In the genomic region with DNA sequence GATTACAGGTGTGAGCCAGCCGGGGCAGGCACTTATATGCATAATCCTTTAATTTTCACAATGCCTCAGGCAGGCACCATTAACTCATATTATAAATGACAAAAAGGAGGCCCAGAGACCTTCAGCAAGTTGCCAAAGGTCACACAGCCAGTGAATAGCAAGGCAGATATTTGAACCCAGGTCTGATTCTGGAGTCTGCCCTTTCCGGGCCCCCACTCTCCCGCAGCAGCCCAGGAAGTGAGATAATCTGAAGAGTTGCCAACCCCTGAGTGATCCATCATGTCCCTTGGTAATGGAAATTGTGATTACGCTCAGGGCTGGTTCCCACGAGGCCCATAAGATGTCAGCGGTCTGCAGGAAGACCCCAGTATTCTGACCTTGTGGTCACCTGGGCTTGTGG, we compare ENCODE assay signal across 1 cellular context.
TF ChIP-seq lines count a peak whose summit lies in the region.

No MANE protein-coding gene starts in this region.

TF ChIP-seq in K562, 482 proteins besides CTCF, POLR2A, EP300 and RAD21 (continues in another document):
- no peak for TF ChIP-seq CHD4 (IDR thresholded peaks at IDR 0.05; ENCODE audit: insufficient read depth, insufficient replicate concordance, low read depth, low read length, poor library complexity, severe bottlenecking)
- TF ChIP-seq ZNF232 (CRISPR knock-in tag; IDR thresholded peaks at IDR 0.05), result no peak
- TF ChIP-seq NFATC3 (IDR thresholded peaks at IDR 0.05), result no peak
- no peak for TF ChIP-seq ID3 (CRISPR knock-in tag; IDR thresholded peaks at IDR 0.05)
- TF ChIP-seq ID3 (tag; IDR thresholded peaks at IDR 0.05), result no peak
- 0 out of 2 replicates have a peak, but pooled peaks have one; percentile 25 for TF ChIP-seq ETV1 (tag; conservative IDR thresholded peaks at IDR 0.05; ENCODE audit: low read depth)
- TF ChIP-seq, protein P1, sequence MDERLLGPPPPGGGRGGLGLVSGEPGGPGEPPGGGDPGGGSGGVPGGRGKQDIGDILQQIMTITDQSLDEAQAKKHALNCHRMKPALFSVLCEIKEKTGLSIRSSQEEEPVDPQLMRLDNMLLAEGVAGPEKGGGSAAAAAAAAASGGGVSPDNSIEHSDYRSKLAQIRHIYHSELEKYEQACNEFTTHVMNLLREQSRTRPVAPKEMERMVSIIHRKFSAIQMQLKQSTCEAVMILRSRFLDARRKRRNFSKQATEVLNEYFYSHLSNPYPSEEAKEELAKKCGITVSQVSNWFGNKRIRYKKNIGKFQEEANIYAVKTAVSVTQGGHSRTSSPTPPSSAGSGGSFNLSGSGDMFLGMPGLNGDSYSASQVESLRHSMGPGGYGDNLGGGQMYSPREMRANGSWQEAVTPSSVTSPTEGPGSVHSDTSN (CRISPR knock-in tag; IDR thresholded peaks at IDR 0.05; ENCODE audit: low read depth), result no peak
- TF ChIP-seq, protein P1 (tag; conservative IDR thresholded peaks at IDR 0.05; ENCODE audit: low read depth), result peak; percentile 42
- TF ChIP-seq ZNF583 (CRISPR knock-in tag; IDR thresholded peaks at IDR 0.05), result no peak
- no peak for TF ChIP-seq BDP1 (IDR thresholded peaks at IDR 0.05; ENCODE audit: insufficient read depth, insufficient read length)
- no peak for TF ChIP-seq TBP (optimal IDR thresholded peaks at IDR 0.05; ENCODE audit: low read depth, low read length)
- TF ChIP-seq TARDBP (IDR thresholded peaks at IDR 0.05), result no peak
- no peak for TF ChIP-seq ZKSCAN1 (IDR thresholded peaks at IDR 0.05; ENCODE audit: low read depth, low read length)
- no peak for TF ChIP-seq ZNF224 (CRISPR knock-in tag; IDR thresholded peaks at IDR 0.05)
- no peak for TF ChIP-seq DDX20 (tag; IDR thresholded peaks at IDR 0.05; ENCODE audit: low read depth)
- no peak for TF ChIP-seq SP1 (CRISPR knock-in tag; IDR thresholded peaks at IDR 0.05)
- no peak for TF ChIP-seq ILK (tag; IDR thresholded peaks at IDR 0.05; ENCODE audit: borderline replicate concordance, low read depth)
- no peak for TF ChIP-seq ZNF408 (CRISPR knock-in tag; IDR thresholded peaks at IDR 0.05; ENCODE audit: low read depth)
- TF ChIP-seq GATAD2A (IDR thresholded peaks at IDR 0.05), result no peak
- TF ChIP-seq ADNP (tag; IDR thresholded peaks at IDR 0.05), result 0 out of 2 replicates have a peak, but pooled peaks have one; percentile 57
- TF ChIP-seq, protein P2, sequence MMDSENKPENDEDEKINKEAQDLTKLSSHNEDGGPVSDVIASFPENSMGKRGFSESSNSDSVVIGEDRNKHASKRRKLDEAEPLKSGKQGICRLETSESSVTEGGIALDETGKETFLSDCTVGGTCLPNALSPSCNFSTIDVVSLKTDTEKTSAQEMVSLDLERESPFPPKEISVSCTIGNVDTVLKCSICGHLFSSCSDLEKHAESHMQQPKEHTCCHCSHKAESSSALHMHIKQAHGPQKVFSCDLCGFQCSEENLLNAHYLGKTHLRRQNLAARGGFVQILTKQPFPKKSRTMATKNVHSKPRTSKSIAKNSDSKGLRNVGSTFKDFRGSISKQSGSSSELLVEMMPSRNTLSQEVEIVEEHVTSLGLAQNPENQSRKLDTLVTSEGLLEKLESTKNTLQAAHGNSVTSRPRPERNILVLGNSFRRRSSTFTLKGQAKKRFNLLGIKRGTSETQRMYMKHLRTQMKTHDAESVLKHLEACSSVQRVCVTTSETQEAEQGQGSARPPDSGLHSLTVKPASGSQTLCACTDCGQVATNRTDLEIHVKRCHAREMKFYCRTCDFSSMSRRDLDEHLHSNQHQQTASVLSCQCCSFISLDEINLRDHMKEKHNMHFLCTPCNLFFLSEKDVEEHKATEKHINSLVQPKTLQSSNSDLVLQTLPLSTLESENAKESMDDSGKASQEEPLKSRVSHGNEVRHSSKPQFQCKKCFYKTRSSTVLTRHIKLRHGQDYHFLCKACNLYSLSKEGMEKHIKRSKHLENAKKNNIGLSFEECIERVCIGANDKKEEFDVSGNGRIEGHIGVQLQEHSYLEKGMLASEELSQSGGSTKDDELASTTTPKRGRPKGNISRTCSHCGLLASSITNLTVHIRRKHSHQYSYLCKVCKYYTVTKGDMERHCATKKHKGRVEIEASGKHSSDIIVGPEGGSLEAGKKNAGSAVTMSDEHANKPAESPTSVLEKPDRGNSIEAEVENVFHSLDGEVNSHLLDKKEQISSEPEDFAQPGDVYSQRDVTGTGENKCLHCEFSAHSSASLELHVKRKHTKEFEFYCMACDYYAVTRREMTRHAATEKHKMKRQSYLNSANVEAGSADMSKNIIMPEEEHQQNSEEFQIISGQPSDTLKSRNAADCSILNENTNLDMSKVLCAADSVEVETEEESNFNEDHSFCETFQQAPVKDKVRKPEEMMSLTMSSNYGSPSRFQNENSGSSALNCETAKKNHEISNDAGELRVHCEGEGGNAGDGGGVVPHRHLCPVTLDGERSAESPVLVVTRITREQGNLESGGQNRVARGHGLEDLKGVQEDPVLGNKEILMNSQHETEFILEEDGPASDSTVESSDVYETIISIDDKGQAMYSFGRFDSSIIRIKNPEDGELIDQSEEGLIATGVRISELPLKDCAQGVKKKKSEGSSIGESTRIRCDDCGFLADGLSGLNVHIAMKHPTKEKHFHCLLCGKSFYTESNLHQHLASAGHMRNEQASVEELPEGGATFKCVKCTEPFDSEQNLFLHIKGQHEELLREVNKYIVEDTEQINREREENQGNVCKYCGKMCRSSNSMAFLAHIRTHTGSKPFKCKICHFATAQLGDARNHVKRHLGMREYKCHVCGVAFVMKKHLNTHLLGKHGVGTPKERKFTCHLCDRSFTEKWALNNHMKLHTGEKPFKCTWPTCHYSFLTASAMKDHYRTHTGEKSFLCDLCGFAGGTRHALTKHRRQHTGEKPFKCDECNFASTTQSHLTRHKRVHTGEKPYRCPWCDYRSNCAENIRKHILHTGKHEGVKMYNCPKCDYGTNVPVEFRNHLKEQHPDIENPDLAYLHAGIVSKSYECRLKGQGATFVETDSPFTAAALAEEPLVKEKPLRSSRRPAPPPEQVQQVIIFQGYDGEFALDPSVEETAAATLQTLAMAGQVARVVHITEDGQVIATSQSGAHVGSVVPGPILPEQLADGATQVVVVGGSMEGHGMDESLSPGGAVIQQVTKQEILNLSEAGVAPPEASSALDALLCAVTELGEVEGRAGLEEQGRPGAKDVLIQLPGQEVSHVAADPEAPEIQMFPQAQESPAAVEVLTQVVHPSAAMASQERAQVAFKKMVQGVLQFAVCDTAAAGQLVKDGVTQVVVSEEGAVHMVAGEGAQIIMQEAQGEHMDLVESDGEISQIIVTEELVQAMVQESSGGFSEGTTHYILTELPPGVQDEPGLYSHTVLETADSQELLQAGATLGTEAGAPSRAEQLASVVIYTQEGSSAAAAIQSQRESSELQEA (IDR thresholded peaks at IDR 0.05; ENCODE audit: low read depth), result no peak
- 0 out of 2 replicates have a peak, but pooled peaks have one; percentile 11 for TF ChIP-seq NFIC (IDR thresholded peaks at IDR 0.05)
- no peak for TF ChIP-seq POU5F1 (IDR thresholded peaks at IDR 0.05; ENCODE audit: borderline replicate concordance, low read depth, low read length, partially characterized antibody)
- TF ChIP-seq XRCC4 (IDR thresholded peaks at IDR 0.05; ENCODE audit: extremely low read depth, insufficient read depth, insufficient read length), result no peak
- TF ChIP-seq, protein P3, sequence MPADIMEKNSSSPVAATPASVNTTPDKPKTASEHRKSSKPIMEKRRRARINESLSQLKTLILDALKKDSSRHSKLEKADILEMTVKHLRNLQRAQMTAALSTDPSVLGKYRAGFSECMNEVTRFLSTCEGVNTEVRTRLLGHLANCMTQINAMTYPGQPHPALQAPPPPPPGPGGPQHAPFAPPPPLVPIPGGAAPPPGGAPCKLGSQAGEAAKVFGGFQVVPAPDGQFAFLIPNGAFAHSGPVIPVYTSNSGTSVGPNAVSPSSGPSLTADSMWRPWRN (IDR thresholded peaks at IDR 0.05; ENCODE audit: low read depth), result no peak
- TF ChIP-seq, protein P4, sequence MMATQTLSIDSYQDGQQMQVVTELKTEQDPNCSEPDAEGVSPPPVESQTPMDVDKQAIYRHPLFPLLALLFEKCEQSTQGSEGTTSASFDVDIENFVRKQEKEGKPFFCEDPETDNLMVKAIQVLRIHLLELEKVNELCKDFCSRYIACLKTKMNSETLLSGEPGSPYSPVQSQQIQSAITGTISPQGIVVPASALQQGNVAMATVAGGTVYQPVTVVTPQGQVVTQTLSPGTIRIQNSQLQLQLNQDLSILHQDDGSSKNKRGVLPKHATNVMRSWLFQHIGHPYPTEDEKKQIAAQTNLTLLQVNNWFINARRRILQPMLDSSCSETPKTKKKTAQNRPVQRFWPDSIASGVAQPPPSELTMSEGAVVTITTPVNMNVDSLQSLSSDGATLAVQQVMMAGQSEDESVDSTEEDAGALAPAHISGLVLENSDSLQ (IDR thresholded peaks at IDR 0.05), result no peak
- no peak for TF ChIP-seq GATAD2B (IDR thresholded peaks at IDR 0.05; ENCODE audit: borderline replicate concordance)
- no peak for TF ChIP-seq NCOR1 (IDR thresholded peaks at IDR 0.05)
- TF ChIP-seq TSC22D4 (tag; IDR thresholded peaks at IDR 0.05), result no peak
- no peak for TF ChIP-seq TRIM28 (IDR thresholded peaks at IDR 0.05)
- no peak for TF ChIP-seq NR3C1 (CRISPR knock-in tag; IDR thresholded peaks at IDR 0.05)
- no peak for TF ChIP-seq MCM7 (IDR thresholded peaks at IDR 0.05)
- TF ChIP-seq, protein P5, sequence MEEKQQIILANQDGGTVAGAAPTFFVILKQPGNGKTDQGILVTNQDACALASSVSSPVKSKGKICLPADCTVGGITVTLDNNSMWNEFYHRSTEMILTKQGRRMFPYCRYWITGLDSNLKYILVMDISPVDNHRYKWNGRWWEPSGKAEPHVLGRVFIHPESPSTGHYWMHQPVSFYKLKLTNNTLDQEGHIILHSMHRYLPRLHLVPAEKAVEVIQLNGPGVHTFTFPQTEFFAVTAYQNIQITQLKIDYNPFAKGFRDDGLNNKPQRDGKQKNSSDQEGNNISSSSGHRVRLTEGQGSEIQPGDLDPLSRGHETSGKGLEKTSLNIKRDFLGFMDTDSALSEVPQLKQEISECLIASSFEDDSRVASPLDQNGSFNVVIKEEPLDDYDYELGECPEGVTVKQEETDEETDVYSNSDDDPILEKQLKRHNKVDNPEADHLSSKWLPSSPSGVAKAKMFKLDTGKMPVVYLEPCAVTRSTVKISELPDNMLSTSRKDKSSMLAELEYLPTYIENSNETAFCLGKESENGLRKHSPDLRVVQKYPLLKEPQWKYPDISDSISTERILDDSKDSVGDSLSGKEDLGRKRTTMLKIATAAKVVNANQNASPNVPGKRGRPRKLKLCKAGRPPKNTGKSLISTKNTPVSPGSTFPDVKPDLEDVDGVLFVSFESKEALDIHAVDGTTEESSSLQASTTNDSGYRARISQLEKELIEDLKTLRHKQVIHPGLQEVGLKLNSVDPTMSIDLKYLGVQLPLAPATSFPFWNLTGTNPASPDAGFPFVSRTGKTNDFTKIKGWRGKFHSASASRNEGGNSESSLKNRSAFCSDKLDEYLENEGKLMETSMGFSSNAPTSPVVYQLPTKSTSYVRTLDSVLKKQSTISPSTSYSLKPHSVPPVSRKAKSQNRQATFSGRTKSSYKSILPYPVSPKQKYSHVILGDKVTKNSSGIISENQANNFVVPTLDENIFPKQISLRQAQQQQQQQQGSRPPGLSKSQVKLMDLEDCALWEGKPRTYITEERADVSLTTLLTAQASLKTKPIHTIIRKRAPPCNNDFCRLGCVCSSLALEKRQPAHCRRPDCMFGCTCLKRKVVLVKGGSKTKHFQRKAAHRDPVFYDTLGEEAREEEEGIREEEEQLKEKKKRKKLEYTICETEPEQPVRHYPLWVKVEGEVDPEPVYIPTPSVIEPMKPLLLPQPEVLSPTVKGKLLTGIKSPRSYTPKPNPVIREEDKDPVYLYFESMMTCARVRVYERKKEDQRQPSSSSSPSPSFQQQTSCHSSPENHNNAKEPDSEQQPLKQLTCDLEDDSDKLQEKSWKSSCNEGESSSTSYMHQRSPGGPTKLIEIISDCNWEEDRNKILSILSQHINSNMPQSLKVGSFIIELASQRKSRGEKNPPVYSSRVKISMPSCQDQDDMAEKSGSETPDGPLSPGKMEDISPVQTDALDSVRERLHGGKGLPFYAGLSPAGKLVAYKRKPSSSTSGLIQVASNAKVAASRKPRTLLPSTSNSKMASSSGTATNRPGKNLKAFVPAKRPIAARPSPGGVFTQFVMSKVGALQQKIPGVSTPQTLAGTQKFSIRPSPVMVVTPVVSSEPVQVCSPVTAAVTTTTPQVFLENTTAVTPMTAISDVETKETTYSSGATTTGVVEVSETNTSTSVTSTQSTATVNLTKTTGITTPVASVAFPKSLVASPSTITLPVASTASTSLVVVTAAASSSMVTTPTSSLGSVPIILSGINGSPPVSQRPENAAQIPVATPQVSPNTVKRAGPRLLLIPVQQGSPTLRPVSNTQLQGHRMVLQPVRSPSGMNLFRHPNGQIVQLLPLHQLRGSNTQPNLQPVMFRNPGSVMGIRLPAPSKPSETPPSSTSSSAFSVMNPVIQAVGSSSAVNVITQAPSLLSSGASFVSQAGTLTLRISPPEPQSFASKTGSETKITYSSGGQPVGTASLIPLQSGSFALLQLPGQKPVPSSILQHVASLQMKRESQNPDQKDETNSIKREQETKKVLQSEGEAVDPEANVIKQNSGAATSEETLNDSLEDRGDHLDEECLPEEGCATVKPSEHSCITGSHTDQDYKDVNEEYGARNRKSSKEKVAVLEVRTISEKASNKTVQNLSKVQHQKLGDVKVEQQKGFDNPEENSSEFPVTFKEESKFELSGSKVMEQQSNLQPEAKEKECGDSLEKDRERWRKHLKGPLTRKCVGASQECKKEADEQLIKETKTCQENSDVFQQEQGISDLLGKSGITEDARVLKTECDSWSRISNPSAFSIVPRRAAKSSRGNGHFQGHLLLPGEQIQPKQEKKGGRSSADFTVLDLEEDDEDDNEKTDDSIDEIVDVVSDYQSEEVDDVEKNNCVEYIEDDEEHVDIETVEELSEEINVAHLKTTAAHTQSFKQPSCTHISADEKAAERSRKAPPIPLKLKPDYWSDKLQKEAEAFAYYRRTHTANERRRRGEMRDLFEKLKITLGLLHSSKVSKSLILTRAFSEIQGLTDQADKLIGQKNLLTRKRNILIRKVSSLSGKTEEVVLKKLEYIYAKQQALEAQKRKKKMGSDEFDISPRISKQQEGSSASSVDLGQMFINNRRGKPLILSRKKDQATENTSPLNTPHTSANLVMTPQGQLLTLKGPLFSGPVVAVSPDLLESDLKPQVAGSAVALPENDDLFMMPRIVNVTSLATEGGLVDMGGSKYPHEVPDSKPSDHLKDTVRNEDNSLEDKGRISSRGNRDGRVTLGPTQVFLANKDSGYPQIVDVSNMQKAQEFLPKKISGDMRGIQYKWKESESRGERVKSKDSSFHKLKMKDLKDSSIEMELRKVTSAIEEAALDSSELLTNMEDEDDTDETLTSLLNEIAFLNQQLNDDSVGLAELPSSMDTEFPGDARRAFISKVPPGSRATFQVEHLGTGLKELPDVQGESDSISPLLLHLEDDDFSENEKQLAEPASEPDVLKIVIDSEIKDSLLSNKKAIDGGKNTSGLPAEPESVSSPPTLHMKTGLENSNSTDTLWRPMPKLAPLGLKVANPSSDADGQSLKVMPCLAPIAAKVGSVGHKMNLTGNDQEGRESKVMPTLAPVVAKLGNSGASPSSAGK (IDR thresholded peaks at IDR 0.05), result no peak
- TF ChIP-seq SREBF1 (IDR thresholded peaks at IDR 0.05; ENCODE audit: borderline replicate concordance, low read depth, low read length), result no peak
